8 cellular contexts compared by ENCODE assay signal in the genomic region with DNA sequence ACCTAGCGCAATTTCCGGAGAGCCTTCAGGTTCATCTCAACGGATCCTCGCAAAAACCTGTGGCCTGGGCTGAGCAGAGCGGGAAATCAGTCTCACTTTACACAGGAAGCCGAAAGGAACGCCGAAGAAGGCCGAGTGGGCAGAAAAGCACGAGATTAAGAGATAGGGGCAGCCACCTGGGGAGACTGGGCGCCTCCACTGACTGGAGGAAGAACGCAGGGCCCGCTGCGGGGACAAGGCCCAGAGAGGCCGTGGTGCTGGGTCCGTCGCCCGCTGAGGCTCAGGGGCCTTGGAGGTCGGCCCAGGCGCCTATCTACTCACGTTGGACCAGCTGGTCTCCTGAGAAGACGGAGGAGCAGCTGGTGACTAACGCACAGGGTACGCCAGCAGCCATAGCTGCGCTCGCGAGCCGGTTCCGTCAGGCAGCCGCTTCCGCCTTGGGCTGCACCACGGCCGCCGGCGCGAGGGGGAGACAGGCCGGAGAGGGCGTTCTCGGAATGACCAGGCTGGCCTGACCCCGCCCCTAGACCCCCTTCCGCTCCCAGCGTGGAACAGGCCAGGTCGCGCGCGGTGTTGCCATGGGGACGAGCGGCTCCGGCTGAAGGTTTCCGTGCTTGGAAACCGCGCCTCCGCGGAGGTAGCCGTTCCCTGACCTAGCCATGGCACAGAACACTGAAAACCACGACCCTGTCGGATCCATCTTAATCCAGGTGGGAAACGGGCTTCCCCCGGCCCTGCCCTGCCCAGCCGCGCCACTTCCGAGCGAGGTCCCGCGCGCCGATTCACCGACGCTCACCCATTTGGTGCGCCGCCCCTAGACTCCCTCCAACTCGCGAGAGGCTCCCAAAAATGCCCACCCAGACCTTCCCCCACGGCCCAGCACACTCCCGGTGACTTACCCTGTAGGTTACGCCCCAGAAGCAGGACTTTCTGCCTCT. TPM values are rescaled to one million over a fixed set of nuclear protein-coding genes. Genes with fewer than 3 reads are reported as not detected.
DNase-seq lines count a peak whose midpoint lies in the region; ATAC-seq and TF ChIP-seq lines count a peak whose summit lies in the region.

A gene with protein sequence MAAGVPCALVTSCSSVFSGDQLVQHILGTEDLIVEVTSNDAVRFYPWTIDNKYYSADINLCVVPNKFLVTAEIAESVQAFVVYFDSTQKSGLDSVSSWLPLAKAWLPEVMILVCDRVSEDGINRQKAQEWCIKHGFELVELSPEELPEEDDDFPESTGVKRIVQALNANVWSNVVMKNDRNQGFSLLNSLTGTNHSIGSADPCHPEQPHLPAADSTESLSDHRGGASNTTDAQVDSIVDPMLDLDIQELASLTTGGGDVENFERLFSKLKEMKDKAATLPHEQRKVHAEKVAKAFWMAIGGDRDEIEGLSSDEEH (minus strand): TSS at position 424 of the 938 bp plus-strand sequence. CDS start 30 bp downstream, at position 394.
TSS of gene IQCH (plus strand) at position 549 of the 938 bp plus-strand sequence. CDS start at position 660, 111 bp downstream.

- peaks cover 49% of the 10 kb centered on the region for H3K79me2 ChIP-seq in SK-N-SH (ENCODE audit: insufficient read depth)

- peak; percentile 99 for DNase-seq in GM10248 (ENCODE audit: extremely low spot score)
- DNase-seq in NCI-H1092 (lab: John Stamatoyannopoulos, UW), result peak; percentile 93
- peak; percentile 99 for DNase-seq in SK-N-SH
- peak; percentile 100 for DNase-seq in glutamatergic neuron
- DNase-seq in omental fat pad (ENCODE audit: low spot score), result peak; percentile 95
- peak; percentile 91 for DNase-seq in thoracic aorta (ENCODE audit: low spot score)

- CTCF ChIA-PET in GM10248 (lab: Yijun Ruan, JAX) (interaction anchor here (0.9 to 1.7 kb wide), 3 partner anchors 14 to 41 kb away, joined by 3 to 4 read pairs (median 3); no protein-coding TSS in a partner anchor), SK-N-SH (lab: Yijun Ruan, JAX) (interaction anchor here (0.7 to 1.7 kb wide), 3 partner anchors 50 to 308 kb away, joined by 3 to 5 read pairs (median 3); no protein-coding TSS in a partner anchor)

- H3K9me3 ChIP-seq in SK-N-SH, result no peaks in the 10 kb centered on the region
- no peaks in the 10 kb centered on the region for H3K9me3 ChIP-seq in thoracic aorta

- peak within 1 kb of the TSS; percentile 99 for H3K4me3 Mint-ChIP-seq in activated naive CD8-positive, alpha-beta T cell
- peak within 1 kb of the TSS; percentile 96 for H3K4me3 Mint-ChIP-seq in glutamatergic neuron (ENCODE audit: unreplicated experiment)

- peaks cover 3 to 6% of the 10 kb centered on the region in 2 experiments; a peak in 3 of 4 replicates for H3K4me1 ChIP-seq in SK-N-SH (ENCODE audit: control insufficient read depth in 1 of 2, insufficient read depth in 2 of 2, low read depth in 1 of 2, low read length in 1 of 2)
- H3K4me1 ChIP-seq in thoracic aorta (ENCODE audit: control insufficient read depth in 1 of 2, low read depth in 2 of 2), result peaks cover 5 to 13% of the 10 kb centered on the region in 2 donors

- H3K27ac ChIP-seq in SK-N-SH (ENCODE audit: low read depth in 2 of 2, low read length in 1 of 2), result peak within 1 kb of the TSS; percentile 86 to 95
- H3K27ac ChIP-seq in thoracic aorta, result peak within 1 kb of the TSS; percentile 81 to 98

- H3K36me3 Mint-ChIP-seq in activated naive CD8-positive, alpha-beta T cell, result peaks cover 5% of the 10 kb centered on the region
- no peaks in the 10 kb centered on the region for H3K36me3 Mint-ChIP-seq in glutamatergic neuron (ENCODE audit: unreplicated experiment)

- H3K9me2 ChIP-seq in SK-N-SH, result no peaks in the 10 kb centered on the region

- peaks cover 5% of the 10 kb centered on the region for H3F3A ChIP-seq in SK-N-SH (replicated peaks; ENCODE audit: insufficient read depth)

- peak within 1 kb of the TSS; percentile 97 for H3K9ac ChIP-seq in SK-N-SH

- no peaks in the 10 kb centered on the region for H4K20me1 ChIP-seq in SK-N-SH (ENCODE audit: insufficient read depth)

- ATAC-seq in HG02610 (IDR thresholded peaks at IDR 0.05; ENCODE audit: unreplicated experiment), result peak; percentile 95
- peak; percentile 99 for ATAC-seq in omental fat pad (ENCODE audit: low FRiP score)
- peak; percentile 93 for ATAC-seq in thoracic aorta (ENCODE audit: insufficient number of reproducible peaks, low FRiP score, low read depth)

- no peak for TF ChIP-seq RAD21 in SK-N-SH (IDR thresholded peaks at IDR 0.05; ENCODE audit: low read length)

- TF ChIP-seq CTCF in GM10248 (IDR thresholded peaks at IDR 0.05; ENCODE audit: control extremely low read depth, extremely low read depth, low read depth, missing control alignments) (no peak), SK-N-SH (IDR thresholded peaks at IDR 0.05) (no peak), glutamatergic neuron (IDR thresholded peaks at IDR 0.05; ENCODE audit: partially characterized antibody, unreplicated experiment) (no peak), omental fat pad (IDR thresholded peaks at IDR 0.05) (no peak), thoracic aorta (IDR thresholded peaks at IDR 0.05) (no peak)

- no peaks in the 10 kb centered on the region for H3K27me3 Mint-ChIP-seq in activated naive CD8-positive, alpha-beta T cell
- H3K27me3 Mint-ChIP-seq in glutamatergic neuron (ENCODE audit: unreplicated experiment), result peaks cover 2% of the 10 kb centered on the region

- H3K4me3 ChIP-seq in SK-N-SH (ENCODE audit: low read depth in 2 of 2, low read length in 1 of 2) (peak within 1 kb of the TSS; percentile 69 to 96), thoracic aorta (peak within 1 kb of the TSS; percentile 76)

- peak within 1 kb of the TSS; percentile 84 for H2AFZ ChIP-seq in SK-N-SH (ENCODE audit: low read depth)

- 0% methylated on average over 14 of the region's 76 CpGs for WGBS in SK-N-SH (ENCODE audit: low lambda C conversion rate)

- peak in 1 of 2 experiments; percentile 79; a peak in 2 of 4 replicates for TF ChIP-seq EP300 in SK-N-SH (IDR thresholded peaks at IDR 0.05; ENCODE audit: borderline replicate concordance in 1 of 2, low read depth in 1 of 2, low read length in 1 of 2)

- H3K27me3 ChIP-seq in SK-N-SH (ENCODE audit: insufficient read depth) (no peaks in the 10 kb centered on the region), thoracic aorta (replicated peaks; ENCODE audit: insufficient read depth) (no peaks in the 10 kb centered on the region)

- POLR2A ChIA-PET in GM10248 (lab: Yijun Ruan, JAX), result no interaction called here
- POLR2A ChIA-PET in SK-N-SH (lab: Yijun Ruan, JAX), result interaction anchor here (0.6 to 1.0 kb wide), 2 partner anchors 10 to 55 kb away, joined by 3 to 4 read pairs; no protein-coding TSS in a partner anchor

- H3K4me1 Mint-ChIP-seq in activated naive CD8-positive, alpha-beta T cell (ENCODE audit: low read depth), result peaks cover 38% of the 10 kb centered on the region
- no peaks in the 10 kb centered on the region for H3K4me1 Mint-ChIP-seq in glutamatergic neuron (ENCODE audit: low read depth, unreplicated experiment)

- H3K4me2 ChIP-seq in SK-N-SH, result peak within 1 kb of the TSS; percentile 78

- no peaks in the 10 kb centered on the region for H3K9me3 Mint-ChIP-seq in activated naive CD8-positive, alpha-beta T cell (ENCODE audit: low read depth)
- no peaks in the 10 kb centered on the region for H3K9me3 Mint-ChIP-seq in glutamatergic neuron (ENCODE audit: unreplicated experiment)

- peak within 1 kb of the TSS; percentile 97 for H3K27ac Mint-ChIP-seq in activated naive CD8-positive, alpha-beta T cell
- H3K27ac Mint-ChIP-seq in glutamatergic neuron (ENCODE audit: unreplicated experiment), result peak within 1 kb of the TSS; percentile 96

- no peaks in the 10 kb centered on the region for H3K36me3 ChIP-seq in SK-N-SH (replicated peaks in 1 of 2; ENCODE audit: control insufficient read depth in 1 of 2, insufficient read depth in 2 of 2, low read length in 1 of 2)
- H3K36me3 ChIP-seq in thoracic aorta, result no peaks in the 10 kb centered on the region

TF ChIP-seq in SK-N-SH, 30 proteins besides CTCF, POLR2A, EP300 and RAD21 (continues in another document):
- TF ChIP-seq RCOR1 (IDR thresholded peaks at IDR 0.05; ENCODE audit: low read length) (no peak), MXI1 (IDR thresholded peaks at IDR 0.05; ENCODE audit: low read depth, low read length) (peak; percentile 56), USF2 (IDR thresholded peaks at IDR 0.05; ENCODE audit: borderline replicate concordance, low read depth, low read length) (no peak), JUND (IDR thresholded peaks at IDR 0.05) (peak; percentile 67; the same call in 1 of the 2 replicates), FOXJ3 (CRISPR knock-in tag; IDR thresholded peaks at IDR 0.05) (no peak), SMC3 (IDR thresholded peaks at IDR 0.05; ENCODE audit: low read depth, low read length) (no peak)

RNA-seq across cellular contexts. Expression of the first gene that starts in this region (rescaled TPM):
- 24.9 and 32.8 TPM in 2 replicates for polyA plus RNA-seq in SK-N-SH (2012; rRNA removed)
- polyA plus RNA-seq in SK-N-SH (2012; cell fraction: cytosol; rRNA removed), result 37.6 and 42.0 TPM in 2 replicates
- polyA plus RNA-seq in SK-N-SH (2012; cell fraction: nucleus; rRNA removed), result 11.2 and 15.6 TPM in 2 replicates
- total RNA-seq in glutamatergic neuron (ENCODE audit: unreplicated experiment), result 39.9 TPM
- total RNA-seq in omental fat pad, result 10 to 100 TPM; 23.6 to 34.4 (median 25.4) TPM
- 10 to 100 TPM; 26.0 to 26.7 TPM for total RNA-seq in thoracic aorta

RNA-seq across cellular contexts. Expression of gene IQCH, which starts in this region (rescaled TPM):
- 0.81 and 1.0 TPM in 2 replicates for polyA plus RNA-seq in SK-N-SH (2012; rRNA removed)
- 1.0 and 1.5 TPM in 2 replicates for polyA plus RNA-seq in SK-N-SH (2012; cell fraction: cytosol; rRNA removed)
- polyA plus RNA-seq in SK-N-SH (2012; cell fraction: nucleus; rRNA removed), result 0.63 and 1.5 TPM in 2 replicates
- total RNA-seq in glutamatergic neuron (ENCODE audit: unreplicated experiment) (4.5 TPM), omental fat pad (1 to 10 TPM in 3 of 4 donors, not detected in 1; 1.1 to 1.6 (median 1.3) TPM), thoracic aorta (1 to 10 TPM in 1 of 2 donors, under 1 TPM in 1; 0.14 to 2.3 TPM)

Comparison
In these comparisons a context has a peak if more than half of its experiments do, and no peak if none do; other contexts are left out.
1. Peak in every context shown above with its lines: DNase-seq, ATAC-seq, H3K4me3 ChIP-seq and H3K27ac ChIP-seq.